Comparison of ENCODE assay signal across 1 cellular context in the genomic region with DNA sequence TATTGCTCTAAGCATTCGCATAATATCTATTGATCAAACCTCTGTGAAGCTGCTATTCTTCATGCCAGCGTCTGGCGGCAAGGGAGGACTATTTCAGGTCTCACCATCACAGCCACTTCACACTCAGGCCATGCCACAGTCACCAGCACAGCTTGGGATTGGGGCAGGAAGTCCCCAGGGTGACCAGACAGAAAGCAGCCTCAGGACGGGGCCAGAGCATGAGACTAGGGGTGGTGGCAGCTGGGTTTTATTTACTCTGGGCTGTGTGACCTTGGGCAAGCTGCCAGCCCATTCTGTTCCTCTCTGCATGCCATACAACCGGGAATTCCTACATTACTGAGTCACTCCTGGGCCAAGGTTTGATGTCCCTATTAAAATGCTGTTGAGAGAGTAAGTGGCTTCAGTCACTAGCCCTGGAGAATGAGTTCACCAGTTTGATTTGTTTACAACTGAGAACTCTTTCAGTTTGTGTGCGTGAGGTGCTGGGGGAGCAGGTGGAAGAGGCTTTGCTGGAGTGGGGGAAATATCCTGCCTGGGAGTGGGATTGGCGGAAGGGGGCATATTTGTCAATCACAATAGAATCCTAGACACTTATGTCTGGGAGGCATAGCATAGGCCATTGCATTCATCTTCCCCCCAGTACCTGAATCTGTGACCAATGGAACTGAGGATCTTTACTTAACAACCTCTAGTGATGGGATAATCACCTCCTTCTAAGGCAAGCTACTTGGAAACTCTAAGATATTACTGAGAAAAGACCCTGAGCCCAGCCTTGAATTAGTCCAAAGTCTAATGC.
TF ChIP-seq lines count a peak whose summit lies in the region.

No MANE protein-coding gene starts in this region.

TF ChIP-seq in HCT116, 20 proteins besides CTCF, POLR2A, EP300 and RAD21 (continued from another document):
- TF ChIP-seq, protein P1, sequence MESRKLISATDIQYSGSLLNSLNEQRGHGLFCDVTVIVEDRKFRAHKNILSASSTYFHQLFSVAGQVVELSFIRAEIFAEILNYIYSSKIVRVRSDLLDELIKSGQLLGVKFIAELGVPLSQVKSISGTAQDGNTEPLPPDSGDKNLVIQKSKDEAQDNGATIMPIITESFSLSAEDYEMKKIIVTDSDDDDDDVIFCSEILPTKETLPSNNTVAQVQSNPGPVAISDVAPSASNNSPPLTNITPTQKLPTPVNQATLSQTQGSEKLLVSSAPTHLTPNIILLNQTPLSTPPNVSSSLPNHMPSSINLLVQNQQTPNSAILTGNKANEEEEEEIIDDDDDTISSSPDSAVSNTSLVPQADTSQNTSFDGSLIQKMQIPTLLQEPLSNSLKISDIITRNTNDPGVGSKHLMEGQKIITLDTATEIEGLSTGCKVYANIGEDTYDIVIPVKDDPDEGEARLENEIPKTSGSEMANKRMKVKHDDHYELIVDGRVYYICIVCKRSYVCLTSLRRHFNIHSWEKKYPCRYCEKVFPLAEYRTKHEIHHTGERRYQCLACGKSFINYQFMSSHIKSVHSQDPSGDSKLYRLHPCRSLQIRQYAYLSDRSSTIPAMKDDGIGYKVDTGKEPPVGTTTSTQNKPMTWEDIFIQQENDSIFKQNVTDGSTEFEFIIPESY (IDR thresholded peaks at IDR 0.05; ENCODE audit: extremely low read depth, insufficient replicate concordance, low read length) = no peak
- TF ChIP-seq ZNF274 (IDR thresholded peaks at IDR 0.05; ENCODE audit: low read depth, low read length) (no peak), EGR1 (IDR thresholded peaks at IDR 0.05; ENCODE audit: low read depth) (no peak), SP1 (IDR thresholded peaks at IDR 0.05; ENCODE audit: low read depth) (peak; percentile 72), SIN3A (IDR thresholded peaks at IDR 0.05; ENCODE audit: low read depth) (peak; percentile 54; the same call in 1 of the 2 replicates), SRF (IDR thresholded peaks at IDR 0.05; ENCODE audit: low read depth) (no peak), EZH2 (IDR thresholded peaks at IDR 0.05) (no peak), YY1 (IDR thresholded peaks at IDR 0.05; ENCODE audit: extremely low read depth, insufficient replicate concordance, low read depth, low read length) (no peak), CEBPB (IDR thresholded peaks at IDR 0.05; ENCODE audit: low read depth) (peak; percentile 32; the same call in 1 of the 2 replicates), ZFX (IDR thresholded peaks at IDR 0.05) (no peak), JUND (IDR thresholded peaks at IDR 0.05) (peak; percentile 86), CBX3 (IDR thresholded peaks at IDR 0.05; ENCODE audit: low read depth) (peak; percentile 83), EZH2phosphoT487 (IDR thresholded peaks at IDR 0.05; ENCODE audit: borderline replicate concordance) (no peak), ELF1 (IDR thresholded peaks at IDR 0.05; ENCODE audit: borderline replicate concordance, low read depth) (no peak)
- TF ChIP-seq, protein P2, sequence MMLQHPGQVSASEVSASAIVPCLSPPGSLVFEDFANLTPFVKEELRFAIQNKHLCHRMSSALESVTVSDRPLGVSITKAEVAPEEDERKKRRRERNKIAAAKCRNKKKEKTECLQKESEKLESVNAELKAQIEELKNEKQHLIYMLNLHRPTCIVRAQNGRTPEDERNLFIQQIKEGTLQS (IDR thresholded peaks at IDR 0.05) = no peak
- TF ChIP-seq, protein P3, sequence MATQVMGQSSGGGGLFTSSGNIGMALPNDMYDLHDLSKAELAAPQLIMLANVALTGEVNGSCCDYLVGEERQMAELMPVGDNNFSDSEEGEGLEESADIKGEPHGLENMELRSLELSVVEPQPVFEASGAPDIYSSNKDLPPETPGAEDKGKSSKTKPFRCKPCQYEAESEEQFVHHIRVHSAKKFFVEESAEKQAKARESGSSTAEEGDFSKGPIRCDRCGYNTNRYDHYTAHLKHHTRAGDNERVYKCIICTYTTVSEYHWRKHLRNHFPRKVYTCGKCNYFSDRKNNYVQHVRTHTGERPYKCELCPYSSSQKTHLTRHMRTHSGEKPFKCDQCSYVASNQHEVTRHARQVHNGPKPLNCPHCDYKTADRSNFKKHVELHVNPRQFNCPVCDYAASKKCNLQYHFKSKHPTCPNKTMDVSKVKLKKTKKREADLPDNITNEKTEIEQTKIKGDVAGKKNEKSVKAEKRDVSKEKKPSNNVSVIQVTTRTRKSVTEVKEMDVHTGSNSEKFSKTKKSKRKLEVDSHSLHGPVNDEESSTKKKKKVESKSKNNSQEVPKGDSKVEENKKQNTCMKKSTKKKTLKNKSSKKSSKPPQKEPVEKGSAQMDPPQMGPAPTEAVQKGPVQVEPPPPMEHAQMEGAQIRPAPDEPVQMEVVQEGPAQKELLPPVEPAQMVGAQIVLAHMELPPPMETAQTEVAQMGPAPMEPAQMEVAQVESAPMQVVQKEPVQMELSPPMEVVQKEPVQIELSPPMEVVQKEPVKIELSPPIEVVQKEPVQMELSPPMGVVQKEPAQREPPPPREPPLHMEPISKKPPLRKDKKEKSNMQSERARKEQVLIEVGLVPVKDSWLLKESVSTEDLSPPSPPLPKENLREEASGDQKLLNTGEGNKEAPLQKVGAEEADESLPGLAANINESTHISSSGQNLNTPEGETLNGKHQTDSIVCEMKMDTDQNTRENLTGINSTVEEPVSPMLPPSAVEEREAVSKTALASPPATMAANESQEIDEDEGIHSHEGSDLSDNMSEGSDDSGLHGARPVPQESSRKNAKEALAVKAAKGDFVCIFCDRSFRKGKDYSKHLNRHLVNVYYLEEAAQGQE (IDR thresholded peaks at IDR 0.05; ENCODE audit: low read depth) = no peak
